8 cellular contexts compared by ENCODE assay signal in genomic region chr12:2796187-2796663, GRCh38. TPM values are rescaled to one million over a fixed set of nuclear protein-coding genes. Genes with fewer than 3 reads are reported as not detected.
DNase-seq lines count a peak whose midpoint lies in the region; ATAC-seq and TF ChIP-seq lines count a peak whose summit lies in the region.

No MANE protein-coding gene starts in this region.

- peaks cover 37% of the 10 kb centered on the region for H3K4me1 Mint-ChIP-seq in activated T-cell treated with anti-CD3 and anti-CD28 coated beads, Interleukin-2, amount 50 U/mL, for 72 hours (ENCODE audit: low read depth)
- H3K4me1 Mint-ChIP-seq in progenitor cell of endocrine pancreas (ENCODE audit: low read depth) = peaks cover 10% of the 10 kb centered on the region

- H3K79me2 ChIP-seq in fibroblast of lung (ENCODE audit: control insufficient read depth, insufficient read depth, low read length) = peaks cover 19% of the 10 kb centered on the region

- H3K9me3 Mint-ChIP-seq in activated T-cell treated with anti-CD3 and anti-CD28 coated beads, Interleukin-2, amount 50 U/mL, for 72 hours = no peaks in the 10 kb centered on the region
- no peaks in the 10 kb centered on the region for H3K9me3 Mint-ChIP-seq in progenitor cell of endocrine pancreas (ENCODE audit: low read depth)

- H3K4me3 Mint-ChIP-seq in activated T-cell treated with anti-CD3 and anti-CD28 coated beads, Interleukin-2, amount 50 U/mL, for 72 hours = peak overlapping the region; percentile 92 to 97
- H3K4me3 Mint-ChIP-seq in progenitor cell of endocrine pancreas (ENCODE audit: low read depth) = peak overlapping the region; percentile 84

- H3K9ac ChIP-seq in fibroblast of lung (ENCODE audit: insufficient read depth, low read length) = peak overlapping the region; percentile 39

- no peaks in the 10 kb centered on the region for H4K20me1 ChIP-seq in fibroblast of lung (ENCODE audit: control insufficient read depth, extremely low read depth, insufficient read depth, low read length)

- peaks cover 5 to 30% of the 10 kb centered on the region in 2 donors for H3K36me3 Mint-ChIP-seq in activated T-cell treated with anti-CD3 and anti-CD28 coated beads, Interleukin-2, amount 50 U/mL, for 72 hours (ENCODE audit: insufficient read depth in 2 of 2)
- peaks cover 34% of the 10 kb centered on the region for H3K36me3 Mint-ChIP-seq in progenitor cell of endocrine pancreas (ENCODE audit: insufficient read depth)

- no peak for TF ChIP-seq CTCF in fibroblast of lung (conservative IDR thresholded peaks at IDR 0.05 in 1 of 2, IDR thresholded peaks at IDR 0.05 in 1 of 2; ENCODE audit: low read depth in 1 of 2, low read length in 2 of 2)
- TF ChIP-seq CTCF in progenitor cell of endocrine pancreas (IDR thresholded peaks at IDR 0.05; ENCODE audit: unreplicated experiment) = peak; percentile 17

- no peak for ATAC-seq in activated T-cell treated with anti-CD3 and anti-CD28 coated beads, Interleukin-2, amount 50 U/mL, for 72 hours (replicated peaks in 1 of 2)
- ATAC-seq in GM18870 (IDR thresholded peaks at IDR 0.05; ENCODE audit: unreplicated experiment) (no peak), GM19023 (IDR thresholded peaks at IDR 0.05; ENCODE audit: unreplicated experiment) (no peak)

- H3K27ac Mint-ChIP-seq in activated T-cell treated with anti-CD3 and anti-CD28 coated beads, Interleukin-2, amount 50 U/mL, for 72 hours = peak overlapping the region; percentile 87
- peak overlapping the region; percentile 89 for H3K27ac Mint-ChIP-seq in progenitor cell of endocrine pancreas

- DNase-seq in activated T-cell treated with anti-CD3 and anti-CD28 coated beads, Interleukin-2, amount 50 U/mL, for 72 hours = peak in 1 of 2 donors; percentile 10
- no peak for DNase-seq in activated T-cell treated with anti-CD3 and anti-CD28 coated beads, Interleukin-2, amount 50 U/mL, for 48 hours
- no peak for DNase-seq in SJSA1 (ENCODE audit: low read depth in 1 of 2, low spot score in 2 of 2)
- DNase-seq in fibroblast of lung (ENCODE audit: low read depth in 2 of 2) = no peak
- no peak for DNase-seq in progenitor cell of endocrine pancreas (ENCODE audit: low spot score, unreplicated experiment)
- no peak for DNase-seq in kidney glomerular epithelial cell (lab: John Stamatoyannopoulos, UW)

- H3K4me3 ChIP-seq in SJSA1 (peak overlapping the region; percentile 99), fibroblast of lung (replicated peaks in 1 of 4; ENCODE audit: control extremely low read depth in 1 of 4, insufficient read depth in 1 of 4, low read depth in 3 of 4, low read length in 4 of 4) (peak overlapping the region; percentile 62 to 86 (median 75))

- H3K27me3 ChIP-seq in SJSA1 (replicated peaks) = no peaks in the 10 kb centered on the region
- H3K27me3 ChIP-seq in fibroblast of lung (ENCODE audit: control insufficient read depth, insufficient read depth, low read length) = no peaks in the 10 kb centered on the region

- H3K27me3 Mint-ChIP-seq in activated T-cell treated with anti-CD3 and anti-CD28 coated beads, Interleukin-2, amount 50 U/mL, for 72 hours (ENCODE audit: low read depth) = no peaks in the 10 kb centered on the region
- H3K27me3 Mint-ChIP-seq in progenitor cell of endocrine pancreas = peaks cover 25% of the 10 kb centered on the region

- peaks cover 61% of the 10 kb centered on the region for H3K36me3 ChIP-seq in SJSA1
- peaks cover 22% of the 10 kb centered on the region for H3K36me3 ChIP-seq in fibroblast of lung (ENCODE audit: control insufficient read depth, insufficient read depth, low read length)

- H3K4me1 ChIP-seq in SJSA1 (replicated peaks) = peaks cover 27% of the 10 kb centered on the region
- H3K4me1 ChIP-seq in fibroblast of lung (ENCODE audit: control insufficient read depth, extremely low read depth, insufficient read depth, low read length) = peaks cover 2% of the 10 kb centered on the region

- peak overlapping the region; percentile 88 for H2AFZ ChIP-seq in fibroblast of lung (ENCODE audit: low read length)

- H3K4me2 ChIP-seq in fibroblast of lung (ENCODE audit: extremely low read depth, insufficient read depth, low read length) = peak overlapping the region; percentile 95

- H3K27ac ChIP-seq in SJSA1 (no peak overlapping the region), fibroblast of lung (ENCODE audit: insufficient read depth, low read length) (peak overlapping the region; percentile 26)

- H3K9me3 ChIP-seq in SJSA1 (replicated peaks) = peaks cover 6% of the 10 kb centered on the region; the same call in 1 of the 2 replicates
- no peaks in the 10 kb centered on the region for H3K9me3 ChIP-seq in fibroblast of lung (ENCODE audit: control insufficient read depth, insufficient read depth, low read depth, low read length)

RNA-seq across cellular contexts. Expression of gene FKBP4, which starts 1.5 kb away (rescaled TPM):
- total RNA-seq in activated T-cell treated with anti-CD3 and anti-CD28 coated beads, Interleukin-2, amount 50 U/mL, for 72 hours = 10 to 100 TPM; 64.1 to 75.3 TPM
- 81.8 and 91.1 TPM in 2 replicates for total RNA-seq in SJSA1 (2014; rRNA removed; shearing (Covaris generic))
- total RNA-seq in fibroblast of lung (41.3 and 42.6 TPM in 2 replicates), progenitor cell of endocrine pancreas (132 and 149 TPM in 2 replicates)
- 23.0 and 32.7 TPM in 2 replicates for polyA plus RNA-seq in fibroblast of lung
- 27.0 and 37.9 TPM in 2 replicates for polyA plus RNA-seq in fibroblast of lung (2012)
- polyA minus RNA-seq in fibroblast of lung (ENCODE audit: low replicate concordance) = 21.9 and 27.5 TPM in 2 replicates

RNA-seq across cellular contexts. Expression of gene ITFG2, which starts 16.2 kb away (rescaled TPM):
- total RNA-seq in activated T-cell treated with anti-CD3 and anti-CD28 coated beads, Interleukin-2, amount 50 U/mL, for 72 hours = 10 to 100 TPM; 19.2 to 20.3 TPM
- total RNA-seq in SJSA1 (2014; rRNA removed; shearing (Covaris generic)) = 19.7 and 22.7 TPM in 2 replicates
- 11.0 and 13.5 TPM in 2 replicates for total RNA-seq in fibroblast of lung
- 17.5 and 18.2 TPM in 2 replicates for polyA plus RNA-seq in fibroblast of lung
- polyA plus RNA-seq in fibroblast of lung (2012) = 19.0 and 28.7 TPM in 2 replicates
- polyA minus RNA-seq in fibroblast of lung (ENCODE audit: low replicate concordance) = 44.3 and 47.0 TPM in 2 replicates
- 85.3 and 89.3 TPM in 2 replicates for total RNA-seq in progenitor cell of endocrine pancreas

RNA-seq across cellular contexts. Expression of gene NRIP2, which starts 38.6 kb away (rescaled TPM):
- total RNA-seq in activated T-cell treated with anti-CD3 and anti-CD28 coated beads, Interleukin-2, amount 50 U/mL, for 72 hours = not detected
- 0.32 TPM in 1 of 2 replicates, not detected in the other for total RNA-seq in SJSA1 (2014; rRNA removed; shearing (Covaris generic))
- under 0.01 and 0.17 TPM in 2 replicates for total RNA-seq in fibroblast of lung
- 0.08 and 0.21 TPM in 2 replicates for polyA plus RNA-seq in fibroblast of lung
- polyA plus RNA-seq in fibroblast of lung (2012) = 0.44 and 0.58 TPM in 2 replicates
- 0.35 and 2.8 TPM in 2 replicates for polyA minus RNA-seq in fibroblast of lung (ENCODE audit: low replicate concordance)
- total RNA-seq in progenitor cell of endocrine pancreas = not detected in 2 replicates
